8 cellular contexts compared by ENCODE assay signal in the genomic region with DNA sequence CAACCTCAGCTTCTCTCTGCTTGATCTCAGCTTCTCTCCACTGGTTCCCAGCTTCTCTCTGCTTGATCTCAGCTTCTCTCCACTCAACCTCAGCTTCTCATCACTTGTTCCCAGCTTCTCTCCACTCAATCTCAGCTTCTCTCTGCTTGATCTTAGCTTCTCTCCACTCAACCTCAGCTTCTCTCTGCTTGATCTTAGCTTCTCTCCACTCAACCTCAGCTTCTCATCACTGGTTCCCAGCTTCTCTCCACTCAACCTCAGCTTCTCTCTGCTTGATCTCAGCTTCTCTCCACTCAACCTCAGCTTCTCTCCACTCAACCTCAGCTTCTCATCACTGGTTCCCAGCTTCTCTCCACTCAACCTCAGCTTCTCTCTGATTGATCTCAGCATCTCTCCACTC. TPM values are rescaled to one million over a fixed set of nuclear protein-coding genes. Genes with fewer than 3 reads are reported as not detected.
DNase-seq lines count a peak whose midpoint lies in the region; ATAC-seq and TF ChIP-seq lines count a peak whose summit lies in the region.
"Not testable (repeated sequence)": the region's sequence is repeated elsewhere in the genome, so short reads cannot be mapped to it uniquely, and the experiment has no call there.
"Had no signal": no experiment of that assay in that cellular context is flagged by ENCODE, and none has a peak within 500 bp of the region (broad histone marks: within the 10 kb centered on the region; RNA-seq: fewer than 3 reads in every experiment).

No MANE protein-coding gene starts in this region.

- not testable (repeated sequence) for H3K9me3 ChIP-seq in ES-I3 (ENCODE audit: control insufficient read depth, insufficient read depth, low read length)

- 0 out of 2 replicates have a peak overlapping the region, but pooled peaks have one; percentile 58 for H3K9ac ChIP-seq in ES-I3 (ENCODE audit: low read depth, low read length)

- H3K27me3 Mint-ChIP-seq in T-helper 2 cell treated with Interferon-gamma antibody and Interleukin-4, amounts not matched to agents 5 μg/mL and 100 μg/mL, for 36 hours (ENCODE audit: low read depth), result peaks cover 16% of the 10 kb centered on the region
- not testable (repeated sequence) for H3K27me3 Mint-ChIP-seq in activated T-helper 1 cell treated with anti-CD3 and anti-CD28 coated beads, Interleukin-12 subunit alpha, Interleukin-12 subunit beta, Interleukin-2, Interleukin-4 antibody, amounts not matched to agents 30 ng/mL and 10 ng/mL and 1 ng/mL, durations not matched to agents 14 hours and 24 hours and 36 hours (ENCODE audit: insufficient read depth); natural killer cell (ENCODE audit: low read depth in 2 of 2)
- peaks cover 22% of the 10 kb centered on the region for H3K27me3 Mint-ChIP-seq in brain

- DNase-seq in T-helper 2 cell treated with Interferon-gamma antibody and Interleukin-4, amounts not matched to agents 5 μg/mL and 100 μg/mL, for 36 hours (ENCODE audit: low spot score); activated T-helper 1 cell treated with anti-CD3 and anti-CD28 coated beads, Interleukin-12 subunit alpha, Interleukin-12 subunit beta, Interleukin-2, Interleukin-4 antibody, amounts not matched to agents 30 ng/mL and 10 ng/mL and 1 ng/mL, durations not matched to agents 14 hours and 24 hours and 36 hours (ENCODE audit: low spot score); natural killer cell: not testable (repeated sequence)

- ATAC-seq in natural killer cell, result not testable (repeated sequence)

- not testable (repeated sequence) for H3K36me3 ChIP-seq in ES-I3 (ENCODE audit: insufficient read depth, low read length)

- not testable (repeated sequence) for TF ChIP-seq CTCF in brain (conservative IDR thresholded peaks at IDR 0.05); natural killer cell (IDR thresholded peaks at IDR 0.05)

- not testable (repeated sequence) for H3K27ac Mint-ChIP-seq in T-helper 2 cell treated with Interferon-gamma antibody and Interleukin-4, amounts not matched to agents 5 μg/mL and 100 μg/mL, for 36 hours; activated T-helper 1 cell treated with anti-CD3 and anti-CD28 coated beads, Interleukin-12 subunit alpha, Interleukin-12 subunit beta, Interleukin-2, Interleukin-4 antibody, amounts not matched to agents 30 ng/mL and 10 ng/mL and 1 ng/mL, durations not matched to agents 14 hours and 24 hours and 36 hours; brain; natural killer cell

- peak overlapping the region; percentile 5 for H3K4me3 Mint-ChIP-seq in T-helper 2 cell treated with Interferon-gamma antibody and Interleukin-4, amounts not matched to agents 5 μg/mL and 100 μg/mL, for 36 hours
- peak overlapping the region; percentile 1 for H3K4me3 Mint-ChIP-seq in activated T-helper 1 cell treated with anti-CD3 and anti-CD28 coated beads, Interleukin-12 subunit alpha, Interleukin-12 subunit beta, Interleukin-2, Interleukin-4 antibody, amounts not matched to agents 30 ng/mL and 10 ng/mL and 1 ng/mL, durations not matched to agents 14 hours and 24 hours and 36 hours
- H3K4me3 Mint-ChIP-seq in brain (peak overlapping the region in 3 of 5 experiments; percentile 22 to 65 (median 54)), natural killer cell (peak overlapping the region; percentile 49)

- not testable (repeated sequence) for H3K9me3 Mint-ChIP-seq in T-helper 2 cell treated with Interferon-gamma antibody and Interleukin-4, amounts not matched to agents 5 μg/mL and 100 μg/mL, for 36 hours; activated T-helper 1 cell treated with anti-CD3 and anti-CD28 coated beads, Interleukin-12 subunit alpha, Interleukin-12 subunit beta, Interleukin-2, Interleukin-4 antibody, amounts not matched to agents 30 ng/mL and 10 ng/mL and 1 ng/mL, durations not matched to agents 14 hours and 24 hours and 36 hours; brain; natural killer cell

- peaks cover 16% of the 10 kb centered on the region for H3K4me1 Mint-ChIP-seq in T-helper 2 cell treated with Interferon-gamma antibody and Interleukin-4, amounts not matched to agents 5 μg/mL and 100 μg/mL, for 36 hours (ENCODE audit: low read depth)
- H3K4me1 Mint-ChIP-seq in activated T-helper 1 cell treated with anti-CD3 and anti-CD28 coated beads, Interleukin-12 subunit alpha, Interleukin-12 subunit beta, Interleukin-2, Interleukin-4 antibody, amounts not matched to agents 30 ng/mL and 10 ng/mL and 1 ng/mL, durations not matched to agents 14 hours and 24 hours and 36 hours (ENCODE audit: low read depth), result peaks cover 32% of the 10 kb centered on the region
- H3K4me1 Mint-ChIP-seq in brain, result peaks cover 32% of the 10 kb centered on the region
- not testable (repeated sequence) for H3K4me1 Mint-ChIP-seq in natural killer cell

- intact Hi-C loops in activated T-helper 1 cell treated with anti-CD3 and anti-CD28 coated beads, Interleukin-12 subunit alpha, Interleukin-12 subunit beta, Interleukin-2, Interleukin-4 antibody, amounts not matched to agents 30 ng/mL and 10 ng/mL and 1 ng/mL, durations not matched to agents 14 hours and 24 hours and 36 hours (cut with micrococcal nuclease); natural killer cell (cut with micrococcal nuclease): not testable (repeated sequence)

- not testable (repeated sequence) for H3K4me1 ChIP-seq in ES-I3 (ENCODE audit: insufficient read depth, low read length)

- H3K36me3 Mint-ChIP-seq in T-helper 2 cell treated with Interferon-gamma antibody and Interleukin-4, amounts not matched to agents 5 μg/mL and 100 μg/mL, for 36 hours (ENCODE audit: low read depth); activated T-helper 1 cell treated with anti-CD3 and anti-CD28 coated beads, Interleukin-12 subunit alpha, Interleukin-12 subunit beta, Interleukin-2, Interleukin-4 antibody, amounts not matched to agents 30 ng/mL and 10 ng/mL and 1 ng/mL, durations not matched to agents 14 hours and 24 hours and 36 hours (ENCODE audit: low read depth); brain; natural killer cell: not testable (repeated sequence)

RNA-seq across cellular contexts. Expression of gene SNX32, which starts 1.5 kb away (rescaled TPM):
- 1.6 and 1.9 TPM in 2 replicates for total RNA-seq in activated T-helper 1 cell treated with anti-CD3 and anti-CD28 coated beads, Interleukin-12 subunit alpha, Interleukin-12 subunit beta, Interleukin-2, Interleukin-4 antibody, amounts not matched to agents 30 ng/mL and 10 ng/mL and 1 ng/mL, durations not matched to agents 14 hours and 24 hours and 36 hours
- 3.6 TPM for polyA plus RNA-seq in brain (ENCODE audit: insufficient read depth, low read depth, low replicate concordance)
- 1 to 10 TPM in 1 of 3 donors, under 1 TPM in 2; 0.31 to 2.0 (median 0.54) TPM for total RNA-seq in natural killer cell
- total RNA-seq: RPMI7951 had no signal

RNA-seq across cellular contexts. Expression of gene CFL1, which starts 25.7 kb away (rescaled TPM):
- total RNA-seq in activated T-helper 1 cell treated with anti-CD3 and anti-CD28 coated beads, Interleukin-12 subunit alpha, Interleukin-12 subunit beta, Interleukin-2, Interleukin-4 antibody, amounts not matched to agents 30 ng/mL and 10 ng/mL and 1 ng/mL, durations not matched to agents 14 hours and 24 hours and 36 hours, result 1,020 and 1,061 TPM in 2 replicates
- 2,437 TPM for polyA plus RNA-seq in brain (ENCODE audit: insufficient read depth, low read depth, low replicate concordance)
- total RNA-seq in natural killer cell, result 1,000 to 10,000 TPM; 1,035 to 1,220 (median 1,095) TPM

RNA-seq across cellular contexts. Expression of gene MUS81, which starts 28.0 kb away (rescaled TPM):
- total RNA-seq in activated T-helper 1 cell treated with anti-CD3 and anti-CD28 coated beads, Interleukin-12 subunit alpha, Interleukin-12 subunit beta, Interleukin-2, Interleukin-4 antibody, amounts not matched to agents 30 ng/mL and 10 ng/mL and 1 ng/mL, durations not matched to agents 14 hours and 24 hours and 36 hours, result 77.7 and 79.6 TPM in 2 replicates
- 41.7 TPM for polyA plus RNA-seq in brain (ENCODE audit: insufficient read depth, low read depth, low replicate concordance)
- 10 to 100 TPM; 71.6 to 93.4 (median 73.6) TPM for total RNA-seq in natural killer cell

RNA-seq across cellular contexts. Expression of gene EFEMP2, which starts 40.4 kb away (rescaled TPM):
- total RNA-seq in activated T-helper 1 cell treated with anti-CD3 and anti-CD28 coated beads, Interleukin-12 subunit alpha, Interleukin-12 subunit beta, Interleukin-2, Interleukin-4 antibody, amounts not matched to agents 30 ng/mL and 10 ng/mL and 1 ng/mL, durations not matched to agents 14 hours and 24 hours and 36 hours, result 6.5 and 7.9 TPM in 2 replicates
- 17.1 TPM for polyA plus RNA-seq in brain (ENCODE audit: insufficient read depth, low read depth, low replicate concordance)
- total RNA-seq in natural killer cell, result 10 to 100 TPM in 1 of 3 donors, 1 to 10 TPM in 2; 6.1 to 13.0 (median 9.8) TPM

RNA-seq across cellular contexts. Expression of gene OVOL1, which starts 45.4 kb away (rescaled TPM):
- 0.10 and 0.36 TPM in 2 replicates for total RNA-seq in activated T-helper 1 cell treated with anti-CD3 and anti-CD28 coated beads, Interleukin-12 subunit alpha, Interleukin-12 subunit beta, Interleukin-2, Interleukin-4 antibody, amounts not matched to agents 30 ng/mL and 10 ng/mL and 1 ng/mL, durations not matched to agents 14 hours and 24 hours and 36 hours
- 0.10 TPM for polyA plus RNA-seq in brain (ENCODE audit: insufficient read depth, low read depth, low replicate concordance)
- total RNA-seq in natural killer cell, result under 1 TPM in 2 of 3 donors, not detected in 1; 0.11 to 0.12 TPM
- total RNA-seq: CD4-positive, CD25-positive, alpha-beta regulatory T cell; NCI-H460; RPMI7951 had no signal
- polyA plus RNA-seq: CD4-positive, CD25-positive, alpha-beta regulatory T cell had no signal

Comparison
In these comparisons a context has a peak if more than half of its experiments do, and no peak if none do; other contexts are left out.
1. H3K4me3 Mint-ChIP-seq: peak in every context shown above with its lines; median percentile 54 in brain; 49 in natural killer cell; 5 in T-helper 2 cell treated with Interferon-gamma antibody and Interleukin-4, amounts not matched to agents 5 μg/mL and 100 μg/mL, for 36 hours; 1 in activated T-helper 1 cell treated with anti-CD3 and anti-CD28 coated beads, Interleukin-12 subunit alpha, Interleukin-12 subunit beta, Interleukin-2, Interleukin-4 antibody, amounts not matched to agents 30 ng/mL and 10 ng/mL and 1 ng/mL, durations not matched to agents 14 hours and 24 hours and 36 hours.